In the genomic region with DNA sequence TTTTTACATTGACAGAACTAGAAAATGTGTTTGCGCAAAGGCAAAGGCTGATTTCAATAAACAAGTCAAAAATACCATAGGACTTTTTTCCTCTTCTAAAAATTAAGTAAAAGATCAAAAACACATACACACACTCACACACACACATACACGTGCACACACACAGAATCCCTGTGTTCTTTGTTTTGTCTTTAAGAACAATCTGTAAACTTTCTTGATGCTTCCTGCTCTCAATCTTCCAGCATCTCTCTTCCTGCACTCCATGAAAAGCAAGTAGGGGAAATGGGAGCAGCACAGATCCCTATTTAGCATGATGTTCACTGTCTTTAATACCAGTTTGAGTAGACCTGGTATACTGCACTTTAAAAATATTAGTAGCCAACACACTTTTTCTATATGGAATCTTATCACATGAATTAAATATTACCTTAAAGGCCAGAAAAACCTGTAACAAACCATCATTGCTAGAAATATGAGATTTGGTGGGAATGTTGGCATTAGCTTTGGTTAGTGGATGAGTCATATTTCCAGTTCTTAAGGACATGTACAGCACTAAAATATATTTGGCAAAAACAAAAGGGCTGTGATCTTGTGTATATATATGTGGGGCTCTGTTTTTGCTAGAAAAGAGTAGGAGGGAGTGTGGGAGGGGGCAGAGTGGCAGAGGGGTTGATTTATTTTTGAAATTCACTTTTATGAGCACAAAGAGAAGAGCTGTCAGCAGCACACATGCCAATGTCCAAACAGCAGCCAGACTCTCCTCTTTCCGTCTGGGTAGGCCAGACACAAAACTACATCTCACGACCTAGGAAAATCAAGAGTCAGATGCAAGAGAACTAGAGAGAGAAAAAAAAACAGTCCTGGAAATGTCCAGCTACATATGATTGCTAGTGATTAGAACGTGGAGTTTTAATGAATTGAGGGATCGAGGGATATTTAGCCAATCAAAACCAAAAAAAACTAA, we compare ENCODE assay signal across 11 cellular contexts. TPM values are rescaled to one million over a fixed set of nuclear protein-coding genes. Genes with fewer than 3 reads are reported as not detected.
A peak's percentile ranks its signal among the peaks of the same experiment; 100 is the strongest.
DNase-seq lines count a peak whose midpoint lies in the region; ATAC-seq and TF ChIP-seq lines count a peak whose summit lies in the region.
"Had no signal": no experiment of that assay in that cellular context is flagged by ENCODE, and none has a peak within 500 bp of the region (broad histone marks: within the 10 kb centered on the region; RNA-seq: fewer than 3 reads in every experiment).

No MANE protein-coding gene starts in this region.

- no peak overlapping the region for H3K9ac ChIP-seq in MM.1S (ENCODE audit: low read length)

- POLR2A ChIA-PET in WTC11 (lab: Charles Lee): no interaction called here

- no peak overlapping the region for H3K27ac ChIP-seq in MM.1S (ENCODE audit: low read length)
- H3K27ac ChIP-seq in prostate gland: no peak overlapping the region

- no peak overlapping the region for H2AFZ ChIP-seq in MM.1S (ENCODE audit: low read length)

- 0 out of 2 replicates have a peak, but pooled peaks cover 2% of the 10 kb centered on the region for H3F3A ChIP-seq in MM.1S (ENCODE audit: insufficient read depth, low read length)

- CTCF ChIA-PET in WTC11 (lab: Charles Lee): interaction anchor here (0.6 to 1.5 kb wide), 10 partner anchors 10 to 779 kb away, joined by 3 to 8 read pairs (median 5); no protein-coding TSS in a partner anchor

- intact Hi-C loops in prostate gland (cut with DNase I): loop anchor here (10.0 kb wide), 1 partner anchor 661 kb away; no protein-coding TSS in a partner anchor

- H3K79me2 ChIP-seq in MM.1S (ENCODE audit: low read length): peaks cover 9% of the 10 kb centered on the region

- 41% methylated on average over 6 of the region's 6 CpGs for WGBS in prostate gland

- H3K4me1 ChIP-seq in MM.1S (ENCODE audit: low read length) (no peaks in the 10 kb centered on the region), prostate gland (replicated peaks) (peaks cover 5% of the 10 kb centered on the region)

- H3K36me3 ChIP-seq in MM.1S (replicated peaks; ENCODE audit: insufficient read depth, low read length): no peaks in the 10 kb centered on the region
- H3K36me3 ChIP-seq in prostate gland: no peaks in the 10 kb centered on the region

- TF ChIP-seq CTCF in WTC11 (IDR thresholded peaks at IDR 0.05): no peak
- TF ChIP-seq CTCF in fibroblast of the aortic adventitia (IDR thresholded peaks at IDR 0.05; ENCODE audit: insufficient read depth, low read length): no peak
- no peak for TF ChIP-seq CTCF in retinal pigment epithelial cell (conservative IDR thresholded peaks at IDR 0.05; ENCODE audit: low read depth, low read length)
- TF ChIP-seq CTCF in MM.1S (IDR thresholded peaks at IDR 0.05; ENCODE audit: low read length): no peak
- no peak for TF ChIP-seq CTCF in prostate gland (IDR thresholded peaks at IDR 0.05)

- H3K9me3 Mint-ChIP-seq in WTC11: no peaks in the 10 kb centered on the region
- H3K9me3 Mint-ChIP-seq: central memory CD8-positive, alpha-beta T cell had no signal

- no peak overlapping the region for H3K4me2 ChIP-seq in MM.1S (ENCODE audit: low read depth, low read length)

- peaks cover 5% of the 10 kb centered on the region; the same call in 1 of the 2 replicates for H3K27me3 Mint-ChIP-seq in WTC11 (ENCODE audit: low read depth)

- no peak overlapping the region for H3K4me3 Mint-ChIP-seq in WTC11
- H3K4me3 Mint-ChIP-seq: central memory CD8-positive, alpha-beta T cell had no signal

- no peaks in the 10 kb centered on the region for H3K9me2 ChIP-seq in MM.1S (replicated peaks; ENCODE audit: insufficient read depth, low read length)

- H3K27ac Mint-ChIP-seq in WTC11: 0 out of 2 replicates have a peak overlapping the region, but pooled peaks have one; percentile 13

- H3K27me3 ChIP-seq in MM.1S (replicated peaks; ENCODE audit: insufficient read depth, low read length) (no peaks in the 10 kb centered on the region), prostate gland (replicated peaks; ENCODE audit: insufficient read depth) (no peaks in the 10 kb centered on the region)

- H3K4me3 ChIP-seq in fibroblast of the aortic adventitia (ENCODE audit: low read depth, low read length) (no peak overlapping the region), retinal pigment epithelial cell (ENCODE audit: low read length) (peak overlapping the region; percentile 7), MM.1S (ENCODE audit: low read length) (no peak overlapping the region), prostate gland (no peak overlapping the region)

- no peaks in the 10 kb centered on the region for H4K20me1 ChIP-seq in MM.1S (ENCODE audit: insufficient read depth, low read length)

- ATAC-seq in WTC11: no peak
- ATAC-seq in HG03432 (IDR thresholded peaks at IDR 0.05; ENCODE audit: unreplicated experiment): no peak

- TF ChIP-seq POLR2A in prostate gland (IDR thresholded peaks at IDR 0.05): no peak

- H3K9me3 ChIP-seq in MM.1S (replicated peaks; ENCODE audit: insufficient read depth, low read length): no peaks in the 10 kb centered on the region
- no peaks in the 10 kb centered on the region for H3K9me3 ChIP-seq in prostate gland

- peak; percentile 20 for DNase-seq in GM03348 (ENCODE audit: low spot score)
- no peak for DNase-seq in WTC11 (ENCODE audit: low spot score)
- DNase-seq in fibroblast of the aortic adventitia (ENCODE audit: low read depth): peak; percentile 72
- DNase-seq in retinal pigment epithelial cell (ENCODE audit: low read depth): no peak
- no peak for DNase-seq in MM.1S
- DNase-seq in prostate gland (ENCODE audit: low spot score): no peak
- DNase-seq in mucosa of gallbladder (ENCODE audit: low spot score): no peak
- DNase-seq: NCI-H526 treated with DMSO at 0.1 percent for 48 hours, T-helper 1 cell had no signal

- H3K36me3 Mint-ChIP-seq in WTC11: no peaks in the 10 kb centered on the region

- peaks cover 49% of the 10 kb centered on the region for H3K4me1 Mint-ChIP-seq in WTC11

TF ChIP-seq in WTC11, 78 proteins besides CTCF, POLR2A, EP300 and RAD21 (continues in another document):
- TF ChIP-seq, protein P1, sequence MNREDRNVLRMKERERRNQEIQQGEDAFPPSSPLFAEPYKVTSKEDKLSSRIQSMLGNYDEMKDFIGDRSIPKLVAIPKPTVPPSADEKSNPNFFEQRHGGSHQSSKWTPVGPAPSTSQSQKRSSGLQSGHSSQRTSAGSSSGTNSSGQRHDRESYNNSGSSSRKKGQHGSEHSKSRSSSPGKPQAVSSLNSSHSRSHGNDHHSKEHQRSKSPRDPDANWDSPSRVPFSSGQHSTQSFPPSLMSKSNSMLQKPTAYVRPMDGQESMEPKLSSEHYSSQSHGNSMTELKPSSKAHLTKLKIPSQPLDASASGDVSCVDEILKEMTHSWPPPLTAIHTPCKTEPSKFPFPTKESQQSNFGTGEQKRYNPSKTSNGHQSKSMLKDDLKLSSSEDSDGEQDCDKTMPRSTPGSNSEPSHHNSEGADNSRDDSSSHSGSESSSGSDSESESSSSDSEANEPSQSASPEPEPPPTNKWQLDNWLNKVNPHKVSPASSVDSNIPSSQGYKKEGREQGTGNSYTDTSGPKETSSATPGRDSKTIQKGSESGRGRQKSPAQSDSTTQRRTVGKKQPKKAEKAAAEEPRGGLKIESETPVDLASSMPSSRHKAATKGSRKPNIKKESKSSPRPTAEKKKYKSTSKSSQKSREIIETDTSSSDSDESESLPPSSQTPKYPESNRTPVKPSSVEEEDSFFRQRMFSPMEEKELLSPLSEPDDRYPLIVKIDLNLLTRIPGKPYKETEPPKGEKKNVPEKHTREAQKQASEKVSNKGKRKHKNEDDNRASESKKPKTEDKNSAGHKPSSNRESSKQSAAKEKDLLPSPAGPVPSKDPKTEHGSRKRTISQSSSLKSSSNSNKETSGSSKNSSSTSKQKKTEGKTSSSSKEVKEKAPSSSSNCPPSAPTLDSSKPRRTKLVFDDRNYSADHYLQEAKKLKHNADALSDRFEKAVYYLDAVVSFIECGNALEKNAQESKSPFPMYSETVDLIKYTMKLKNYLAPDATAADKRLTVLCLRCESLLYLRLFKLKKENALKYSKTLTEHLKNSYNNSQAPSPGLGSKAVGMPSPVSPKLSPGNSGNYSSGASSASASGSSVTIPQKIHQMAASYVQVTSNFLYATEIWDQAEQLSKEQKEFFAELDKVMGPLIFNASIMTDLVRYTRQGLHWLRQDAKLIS (CRISPR knock-in tag; IDR thresholded peaks at IDR 0.05; ENCODE audit: borderline replicate concordance): no peak
- TF ChIP-seq, protein P2, sequence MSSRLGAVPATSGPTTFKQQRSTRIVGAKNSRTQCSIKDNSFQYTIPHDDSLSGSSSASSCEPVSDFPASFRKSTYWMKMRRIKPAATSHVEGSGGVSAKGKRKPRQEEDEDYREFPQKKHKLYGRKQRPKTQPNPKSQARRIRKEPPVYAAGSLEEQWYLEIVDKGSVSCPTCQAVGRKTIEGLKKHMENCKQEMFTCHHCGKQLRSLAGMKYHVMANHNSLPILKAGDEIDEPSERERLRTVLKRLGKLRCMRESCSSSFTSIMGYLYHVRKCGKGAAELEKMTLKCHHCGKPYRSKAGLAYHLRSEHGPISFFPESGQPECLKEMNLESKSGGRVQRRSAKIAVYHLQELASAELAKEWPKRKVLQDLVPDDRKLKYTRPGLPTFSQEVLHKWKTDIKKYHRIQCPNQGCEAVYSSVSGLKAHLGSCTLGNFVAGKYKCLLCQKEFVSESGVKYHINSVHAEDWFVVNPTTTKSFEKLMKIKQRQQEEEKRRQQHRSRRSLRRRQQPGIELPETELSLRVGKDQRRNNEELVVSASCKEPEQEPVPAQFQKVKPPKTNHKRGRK (CRISPR knock-in tag; IDR thresholded peaks at IDR 0.05; ENCODE audit: borderline replicate concordance): no peak
- TF ChIP-seq, protein P3, sequence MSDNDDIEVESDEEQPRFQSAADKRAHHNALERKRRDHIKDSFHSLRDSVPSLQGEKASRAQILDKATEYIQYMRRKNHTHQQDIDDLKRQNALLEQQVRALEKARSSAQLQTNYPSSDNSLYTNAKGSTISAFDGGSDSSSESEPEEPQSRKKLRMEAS (CRISPR knock-in tag; IDR thresholded peaks at IDR 0.05): no peak
- TF ChIP-seq PRRX2 (CRISPR knock-in tag; IDR thresholded peaks at IDR 0.05) (no peak), FOXJ3 (CRISPR knock-in tag; IDR thresholded peaks at IDR 0.05; ENCODE audit: borderline replicate concordance) (no peak)

RNA-seq across cellular contexts. Expression of a gene that starts 4.6 kb away (rescaled TPM):
- total RNA-seq in WTC11 (2021) (39.9 to 44.8 TPM (median 41.3 TPM) in 3 replicates), fibroblast of the aortic adventitia (ENCODE audit: low replicate concordance) (27.1 and 70.2 TPM in 2 replicates), prostate gland (10 to 100 TPM; 32.0 to 64.6 TPM), mucosa of gallbladder (209 TPM)

Comparison
In these comparisons a context has a peak if more than half of its experiments do, and no peak if none do; other contexts are left out.
1. DNase-seq: peak in GM03348 (single experiment) and fibroblast of the aortic adventitia (single experiment); none in WTC11 (single experiment), retinal pigment epithelial cell (single experiment), MM.1S (single experiment), prostate gland (single experiment) and mucosa of gallbladder (single experiment).